8 cellular contexts compared by ENCODE assay signal in genomic region chr6:16316741-16317251, GRCh38.
DNase-seq lines count a peak whose midpoint lies in the region; ATAC-seq and TF ChIP-seq lines count a peak whose summit lies in the region.

No MANE protein-coding gene starts in this region.

- ATAC-seq in heart right ventricle (no peak), right cardiac atrium (no peak), GM18511 (IDR thresholded peaks at IDR 0.05; ENCODE audit: unreplicated experiment) (no peak), HG03135 (IDR thresholded peaks at IDR 0.05; ENCODE audit: unreplicated experiment) (no peak)
- ATAC-seq in activated CD8-positive, alpha-beta T cell treated with anti-CD3 and anti-CD28 coated beads for 36 hours = peak; percentile 31

- H3K4me3 ChIP-seq in heart right ventricle = no peak overlapping the region
- no peak overlapping the region for H3K4me3 ChIP-seq in right cardiac atrium (ENCODE audit: low read length)
- no peak overlapping the region for H3K4me3 ChIP-seq in testis

- H3K27ac Mint-ChIP-seq in activated CD8-positive, alpha-beta T cell treated with anti-CD3 and anti-CD28 coated beads for 36 hours = peak overlapping the region; percentile 11

- H3K4me1 Mint-ChIP-seq in activated CD8-positive, alpha-beta T cell treated with anti-CD3 and anti-CD28 coated beads for 36 hours (ENCODE audit: low read depth) = peaks cover 49% of the 10 kb centered on the region

- CTCF ChIA-PET in activated CD8-positive, alpha-beta T cell treated with anti-CD3 and anti-CD28 coated beads for 36 hours (lab: Charles Lee) = interaction anchor here (0.6 to 4.9 kb wide), 15 partner anchors 9 to 729 kb away, joined by 3 to 54 read pairs (median 3); no protein-coding TSS in a partner anchor

- DNase-seq in heart right ventricle (no peak), right cardiac atrium (no peak), NCI-H1048 (lab: John Stamatoyannopoulos, UW) (peak; percentile 42), iPS-NIHi11 (ENCODE audit: low spot score) (peak; percentile 77), testis (peak; percentile 44)
- peak; percentile 49 for DNase-seq in activated CD8-positive, alpha-beta T cell treated with anti-CD3 and anti-CD28 coated beads for 36 hours

- TF ChIP-seq POLR2A in testis (IDR thresholded peaks at IDR 0.05) = no peak

- H3K36me3 Mint-ChIP-seq in activated CD8-positive, alpha-beta T cell treated with anti-CD3 and anti-CD28 coated beads for 36 hours (ENCODE audit: low read depth) = peaks cover 10% of the 10 kb centered on the region

- no peaks in the 10 kb centered on the region for H3K9me3 ChIP-seq in heart right ventricle
- no peaks in the 10 kb centered on the region for H3K9me3 ChIP-seq in right cardiac atrium (ENCODE audit: control insufficient read depth, low read length)
- no peaks in the 10 kb centered on the region for H3K9me3 ChIP-seq in testis

- H3K27me3 ChIP-seq in heart right ventricle (no peaks in the 10 kb centered on the region), right cardiac atrium (ENCODE audit: control insufficient read depth, insufficient read depth) (no peaks in the 10 kb centered on the region), testis (no peaks in the 10 kb centered on the region)

- H3K27me3 Mint-ChIP-seq in activated CD8-positive, alpha-beta T cell treated with anti-CD3 and anti-CD28 coated beads for 36 hours = no peaks in the 10 kb centered on the region

- H3K36me3 ChIP-seq in heart right ventricle (no peaks in the 10 kb centered on the region), testis (ENCODE audit: low read depth, missing control alignments) (no peaks in the 10 kb centered on the region)

- no peaks in the 10 kb centered on the region for H3K9me3 Mint-ChIP-seq in activated CD8-positive, alpha-beta T cell treated with anti-CD3 and anti-CD28 coated beads for 36 hours

- no peak overlapping the region for H3K4me3 Mint-ChIP-seq in activated CD8-positive, alpha-beta T cell treated with anti-CD3 and anti-CD28 coated beads for 36 hours

- TF ChIP-seq CTCF in heart right ventricle (IDR thresholded peaks at IDR 0.05) = peak; percentile 61 to 88 (median 81)
- peak; percentile 84 for TF ChIP-seq CTCF in activated CD8-positive, alpha-beta T cell treated with anti-CD3 and anti-CD28 coated beads for 36 hours (IDR thresholded peaks at IDR 0.05)
- TF ChIP-seq CTCF in testis (IDR thresholded peaks at IDR 0.05) = peak; percentile 36 to 80 (median 39)

- WGBS in heart right ventricle, 2 donors = 34 to 46% methylated on average over 7 of the region's 7 CpGs
- 36% methylated on average over 7 of the region's 7 CpGs for whole genome bisulfite sequencing in right cardiac atrium
- 64 to 78% methylated on average over 7 of the region's 7 CpGs for WGBS in testis, 2 donors

- intact Hi-C loops in heart right ventricle (cut with DNase I) (no loop called here), right cardiac atrium (cut with DNase I) (no loop called here), testis (cut with DNase I; ENCODE audit: low total_unique reads) (no loop called here)
- intact Hi-C loops in activated CD8-positive, alpha-beta T cell treated with anti-CD3 and anti-CD28 coated beads for 36 hours (cut with micrococcal nuclease) = no loop called here

- H3K27ac ChIP-seq in heart right ventricle (peak overlapping the region in 5 of 10 donors; percentile 17 to 93 (median 92)), right cardiac atrium (ENCODE audit: low read length) (no peak overlapping the region), testis (no peak overlapping the region)

- peaks cover 18 to 54% (median 40%) of the 10 kb centered on the region in 9 donors for H3K4me1 ChIP-seq in heart right ventricle
- H3K4me1 ChIP-seq in right cardiac atrium (ENCODE audit: control insufficient read depth, insufficient read depth, low read length) = peaks cover 10% of the 10 kb centered on the region
- H3K4me1 ChIP-seq in testis = peaks cover 31% of the 10 kb centered on the region

- POLR2A ChIA-PET in activated CD8-positive, alpha-beta T cell treated with anti-CD3 and anti-CD28 coated beads for 36 hours (lab: Charles Lee) = interaction anchor here (0.6 kb wide), 1 partner anchor 11 kb away, joined by 3 read pairs; no protein-coding TSS in a partner anchor

Comparison
In these comparisons a context has a peak if more than half of its experiments do, and no peak if none do; other contexts are left out.
1. DNase-seq: peak in NCI-H1048 (single experiment), activated CD8-positive, alpha-beta T cell treated with anti-CD3 and anti-CD28 coated beads for 36 hours (single experiment), iPS-NIHi11 (single experiment) and testis (single experiment); none in heart right ventricle (0 of 2) and right cardiac atrium (0 of 3).
2. Peak in every context shown above with its lines, with median percentiles within 50 percentile points of each other: CTCF ChIP-seq.